ENCODE assay signal across 1 cellular context in the genomic region with DNA sequence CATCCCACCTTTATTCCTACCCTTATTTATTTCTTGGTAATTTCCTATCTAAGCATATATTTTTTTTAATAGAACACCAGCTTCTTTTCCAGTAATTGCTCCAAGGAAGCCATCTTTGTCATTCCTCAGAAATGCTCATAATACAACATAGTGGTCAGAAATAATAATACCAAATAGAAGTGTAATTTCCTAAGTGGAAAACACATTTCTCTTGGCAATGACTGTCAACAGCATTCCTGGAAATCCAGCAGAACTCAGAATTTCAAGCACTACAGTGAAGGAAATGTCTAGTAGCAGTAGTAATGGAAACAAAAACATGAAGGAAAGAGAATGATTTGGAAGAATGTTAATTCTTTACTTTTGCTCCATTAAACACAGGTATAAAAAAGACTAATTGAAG.
TF ChIP-seq lines count a peak whose summit lies in the region.

No MANE protein-coding gene starts in this region.

TF ChIP-seq in SK-N-SH, 30 proteins besides CTCF, POLR2A, EP300 and RAD21:
- TF ChIP-seq CHD2 (IDR thresholded peaks at IDR 0.05; ENCODE audit: low read length, partially characterized antibody) (no peak), NRF1 (IDR thresholded peaks at IDR 0.05; ENCODE audit: low read depth, low read length) (no peak), RFX5 (IDR thresholded peaks at IDR 0.05; ENCODE audit: low read length) (no peak), MEF2A (IDR thresholded peaks at IDR 0.05; ENCODE audit: borderline replicate concordance, low read depth) (no peak), EZH2phosphoT487 (IDR thresholded peaks at IDR 0.05; ENCODE audit: borderline replicate concordance, low read depth) (no peak), FOXJ3 (CRISPR knock-in tag; IDR thresholded peaks at IDR 0.05) (no peak), TAF1 (IDR thresholded peaks at IDR 0.05; ENCODE audit: borderline replicate concordance, low read depth, low read length) (no peak), SIN3A (IDR thresholded peaks at IDR 0.05; ENCODE audit: borderline replicate concordance, low read depth, low read length) (no peak), IRF3 (IDR thresholded peaks at IDR 0.05; ENCODE audit: low read depth, low read length) (no peak), JUND (IDR thresholded peaks at IDR 0.05) (no peak), RCOR1 (IDR thresholded peaks at IDR 0.05; ENCODE audit: low read length) (no peak), USF1 (IDR thresholded peaks at IDR 0.05; ENCODE audit: borderline replicate concordance, low read depth) (no peak), FOSL2 (IDR thresholded peaks at IDR 0.05; ENCODE audit: borderline replicate concordance, low read depth) (no peak)
- TF ChIP-seq, protein P1, sequence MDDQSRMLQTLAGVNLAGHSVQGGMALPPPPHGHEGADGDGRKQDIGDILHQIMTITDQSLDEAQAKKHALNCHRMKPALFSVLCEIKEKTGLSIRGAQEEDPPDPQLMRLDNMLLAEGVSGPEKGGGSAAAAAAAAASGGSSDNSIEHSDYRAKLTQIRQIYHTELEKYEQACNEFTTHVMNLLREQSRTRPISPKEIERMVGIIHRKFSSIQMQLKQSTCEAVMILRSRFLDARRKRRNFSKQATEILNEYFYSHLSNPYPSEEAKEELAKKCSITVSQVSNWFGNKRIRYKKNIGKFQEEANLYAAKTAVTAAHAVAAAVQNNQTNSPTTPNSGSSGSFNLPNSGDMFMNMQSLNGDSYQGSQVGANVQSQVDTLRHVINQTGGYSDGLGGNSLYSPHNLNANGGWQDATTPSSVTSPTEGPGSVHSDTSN (IDR thresholded peaks at IDR 0.05) = no peak
- TF ChIP-seq, protein P2, sequence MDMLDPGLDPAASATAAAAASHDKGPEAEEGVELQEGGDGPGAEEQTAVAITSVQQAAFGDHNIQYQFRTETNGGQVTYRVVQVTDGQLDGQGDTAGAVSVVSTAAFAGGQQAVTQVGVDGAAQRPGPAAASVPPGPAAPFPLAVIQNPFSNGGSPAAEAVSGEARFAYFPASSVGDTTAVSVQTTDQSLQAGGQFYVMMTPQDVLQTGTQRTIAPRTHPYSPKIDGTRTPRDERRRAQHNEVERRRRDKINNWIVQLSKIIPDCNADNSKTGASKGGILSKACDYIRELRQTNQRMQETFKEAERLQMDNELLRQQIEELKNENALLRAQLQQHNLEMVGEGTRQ (IDR thresholded peaks at IDR 0.05; ENCODE audit: borderline replicate concordance, low read depth, low read length) = no peak
